In the genomic region with DNA sequence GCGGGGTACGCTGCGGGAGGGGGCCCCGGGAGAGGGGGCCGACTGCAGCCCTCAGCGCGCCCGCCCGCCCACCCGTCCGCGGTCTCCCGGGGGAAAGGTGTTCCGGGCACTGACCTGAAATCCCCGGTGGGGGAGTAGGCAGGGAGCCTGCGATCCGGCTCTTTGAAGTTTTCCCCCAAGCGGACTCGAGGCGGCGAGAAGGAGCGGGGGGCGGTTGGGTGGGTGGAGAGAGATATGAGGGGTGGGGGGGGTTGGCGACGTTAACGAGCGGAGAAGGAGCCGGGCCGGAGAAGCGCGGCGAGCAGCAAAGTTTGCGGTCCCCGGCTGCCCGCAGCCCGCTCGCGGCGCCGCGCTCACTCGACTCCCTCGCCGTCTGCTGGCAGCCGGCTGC, we compare ENCODE assay signal across 8 cellular contexts. TPM values are rescaled to one million over a fixed set of nuclear protein-coding genes. Genes with fewer than 3 reads are reported as not detected.
DNase-seq lines count a peak whose midpoint lies in the region; ATAC-seq and TF ChIP-seq lines count a peak whose summit lies in the region.

No MANE protein-coding gene starts in this region.

- peak in 2 of 3 experiments; percentile 70 to 73 for DNase-seq in NCI-H1417 (lab: John Stamatoyannopoulos, UW)
- DNase-seq in NCI-H1417 treated with DMSO at 0.1 percent for 48 hours (lab: John Stamatoyannopoulos, UW), result no peak
- peak; percentile 33 for DNase-seq in globus pallidus (ENCODE audit: low spot score)
- no peak for DNase-seq in smooth muscle cell (lab: John Stamatoyannopoulos, UW; ENCODE audit: unreplicated experiment)

- peak overlapping the region; percentile 90 for H3K4me2 ChIP-seq in smooth muscle cell

- H3K9ac ChIP-seq in smooth muscle cell (ENCODE audit: low read depth), result peak overlapping the region; percentile 70

- H3K79me2 ChIP-seq in smooth muscle cell (ENCODE audit: low read depth), result peaks cover 36% of the 10 kb centered on the region

- peak overlapping the region; percentile 70 for H3K27ac ChIP-seq in smooth muscle cell (ENCODE audit: low read depth)

- H2AFZ ChIP-seq in smooth muscle cell (ENCODE audit: low read depth), result no peak overlapping the region

- WGBS in smooth muscle cell (ENCODE audit: low lambda C conversion rate), result 18% methylated on average over 4 of the region's 45 CpGs

- TF ChIP-seq CTCF in WI38 (IDR thresholded peaks at IDR 0.05; ENCODE audit: low read depth, low read length) (no peak), smooth muscle cell (IDR thresholded peaks at IDR 0.05; ENCODE audit: borderline replicate concordance, insufficient read depth, poor library complexity, severe bottlenecking) (no peak)

- H3K4me3 ChIP-seq in WI38 (ENCODE audit: low read depth, low read length) (peak overlapping the region; percentile 63), smooth muscle cell (peak overlapping the region; percentile 85)

- H3K9me3 ChIP-seq in smooth muscle cell (replicated peaks; ENCODE audit: low read depth), result no peaks in the 10 kb centered on the region

- peaks cover 4% of the 10 kb centered on the region for H3K27me3 ChIP-seq in smooth muscle cell (ENCODE audit: low read depth)

- ATAC-seq in GM21367 (IDR thresholded peaks at IDR 0.05; ENCODE audit: unreplicated experiment), result no peak
- no peak for ATAC-seq in GM19324 (IDR thresholded peaks at IDR 0.05; ENCODE audit: low FRiP score, unreplicated experiment)
- ATAC-seq in GM18867 (IDR thresholded peaks at IDR 0.05; ENCODE audit: unreplicated experiment), result no peak

- H4K20me1 ChIP-seq in smooth muscle cell (ENCODE audit: low read depth), result peaks cover 40% of the 10 kb centered on the region

- peaks cover 26% of the 10 kb centered on the region for H3F3A ChIP-seq in smooth muscle cell (ENCODE audit: low read depth)

- H3K36me3 ChIP-seq in smooth muscle cell (ENCODE audit: low read depth), result no peaks in the 10 kb centered on the region

- peaks cover 41% of the 10 kb centered on the region for H3K4me1 ChIP-seq in smooth muscle cell (ENCODE audit: low read depth)

RNA-seq across cellular contexts. Expression of a gene that starts 0.7 kb away (rescaled TPM):
- total RNA-seq in smooth muscle cell, result 28.0 and 28.5 TPM in 2 replicates
- polyA plus RNA-seq in smooth muscle cell, result 13.1 and 19.5 TPM in 2 replicates

Comparison
In these comparisons a context has a peak if more than half of its experiments do, and no peak if none do; other contexts are left out.
1. DNase-seq: peak in NCI-H1417 (2 of 3) and globus pallidus (single experiment); none in NCI-H1417 treated with DMSO at 0.1 percent for 48 hours (single experiment) and smooth muscle cell (single experiment).